In the genomic region with DNA sequence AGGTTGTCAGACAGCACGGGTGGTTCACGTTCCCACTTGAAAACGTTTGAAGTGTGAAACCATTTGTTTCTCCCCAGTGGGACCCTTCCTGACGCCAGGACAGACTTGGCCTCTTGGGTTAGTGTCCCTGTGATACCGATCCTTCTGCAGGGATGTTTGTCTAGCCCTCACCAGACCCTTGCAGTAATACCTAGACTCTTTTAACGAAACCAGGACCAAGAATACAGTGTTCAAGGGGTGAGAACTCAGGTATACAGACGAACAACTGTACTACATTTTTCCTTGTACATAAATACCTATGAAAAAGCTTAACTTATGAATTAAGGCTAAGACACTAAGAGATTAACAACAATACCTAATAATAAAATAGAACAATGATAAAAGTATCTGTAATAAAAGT, we compare ENCODE assay signal across 9 cellular contexts.
DNase-seq lines count a peak whose midpoint lies in the region; ATAC-seq and TF ChIP-seq lines count a peak whose summit lies in the region.
"Had no signal": no experiment of that assay in that cellular context is flagged by ENCODE, and none has a peak within 500 bp of the region (broad histone marks: within the 10 kb centered on the region; RNA-seq: fewer than 3 reads in every experiment).

No MANE protein-coding gene starts in this region.

- no peak for TF ChIP-seq CTCF in CD4-positive, alpha-beta T cell (IDR thresholded peaks at IDR 0.05)
- TF ChIP-seq CTCF in activated CD8-positive, alpha-beta T cell treated with anti-CD3 and anti-CD28 coated beads for 36 hours (IDR thresholded peaks at IDR 0.05) = no peak
- TF ChIP-seq CTCF in glutamatergic neuron (IDR thresholded peaks at IDR 0.05; ENCODE audit: partially characterized antibody, unreplicated experiment) = no peak
- TF ChIP-seq CTCF in prostate gland (IDR thresholded peaks at IDR 0.05) = no peak

- no peak for TF ChIP-seq POLR2A in prostate gland (IDR thresholded peaks at IDR 0.05)

- whole genome bisulfite sequencing in prostate gland = 69% methylated on average over 7 of the region's 7 CpGs

- no peak for DNase-seq in CD4-positive, alpha-beta T cell
- DNase-seq in activated CD8-positive, alpha-beta T cell treated with anti-CD3 and anti-CD28 coated beads for 36 hours = peak; percentile 19
- no peak for DNase-seq in glutamatergic neuron
- DNase-seq in SHP77 (lab: John Stamatoyannopoulos, UW) = no peak
- DNase-seq in prostate gland (ENCODE audit: low spot score) = no peak
- no peak for DNase-seq in NCI-H1930 (lab: John Stamatoyannopoulos, UW)
- DNase-seq: NCI-H2081 had no signal

- CTCF ChIA-PET in CD4-positive, alpha-beta T cell (lab: Charles Lee) = no interaction called here
- CTCF ChIA-PET in activated CD8-positive, alpha-beta T cell treated with anti-CD3 and anti-CD28 coated beads for 36 hours (lab: Charles Lee) = interaction anchor here (0.9 kb wide), 1 partner anchor 90 kb away, joined by 3 read pairs; no protein-coding TSS in a partner anchor

- peaks cover 24% of the 10 kb centered on the region for H3K4me1 Mint-ChIP-seq in CD4-positive, alpha-beta T cell (ENCODE audit: low read depth)
- H3K4me1 Mint-ChIP-seq in activated CD8-positive, alpha-beta T cell treated with anti-CD3 and anti-CD28 coated beads for 36 hours (ENCODE audit: low read depth) = peaks cover 39% of the 10 kb centered on the region
- H3K4me1 Mint-ChIP-seq in glutamatergic neuron (ENCODE audit: low read depth, unreplicated experiment) = peaks cover 3% of the 10 kb centered on the region

- no peaks in the 10 kb centered on the region for H3K9me3 ChIP-seq in CD4-positive, alpha-beta T cell (ENCODE audit: control insufficient read depth, low read length)
- H3K9me3 ChIP-seq in prostate gland = no peaks in the 10 kb centered on the region

- no peaks in the 10 kb centered on the region for H3K36me3 Mint-ChIP-seq in CD4-positive, alpha-beta T cell (ENCODE audit: low read depth)
- H3K36me3 Mint-ChIP-seq in activated CD8-positive, alpha-beta T cell treated with anti-CD3 and anti-CD28 coated beads for 36 hours (ENCODE audit: low read depth) = no peaks in the 10 kb centered on the region
- H3K36me3 Mint-ChIP-seq in glutamatergic neuron (ENCODE audit: unreplicated experiment) = peaks cover 9% of the 10 kb centered on the region

- peak overlapping the region; percentile 82 for H3K4me3 Mint-ChIP-seq in CD4-positive, alpha-beta T cell
- peak overlapping the region; percentile 22 for H3K4me3 Mint-ChIP-seq in activated CD8-positive, alpha-beta T cell treated with anti-CD3 and anti-CD28 coated beads for 36 hours
- no peak overlapping the region for H3K4me3 Mint-ChIP-seq in glutamatergic neuron (ENCODE audit: unreplicated experiment)

- no peaks in the 10 kb centered on the region for H3K27me3 ChIP-seq in CD4-positive, alpha-beta T cell (ENCODE audit: control insufficient read depth, insufficient read depth, low read length)
- no peaks in the 10 kb centered on the region for H3K27me3 ChIP-seq in prostate gland (replicated peaks; ENCODE audit: insufficient read depth)

- peaks cover 26% of the 10 kb centered on the region for H3K27me3 Mint-ChIP-seq in CD4-positive, alpha-beta T cell
- H3K27me3 Mint-ChIP-seq in activated CD8-positive, alpha-beta T cell treated with anti-CD3 and anti-CD28 coated beads for 36 hours = peaks cover 39% of the 10 kb centered on the region
- H3K27me3 Mint-ChIP-seq in glutamatergic neuron (ENCODE audit: unreplicated experiment) = no peaks in the 10 kb centered on the region

- no peaks in the 10 kb centered on the region for H3K36me3 ChIP-seq in prostate gland

- H3K27ac ChIP-seq in CD4-positive, alpha-beta T cell (ENCODE audit: low read depth, low read length) = no peak overlapping the region
- no peak overlapping the region for H3K27ac ChIP-seq in prostate gland

- POLR2A ChIA-PET in CD4-positive, alpha-beta T cell (lab: Charles Lee) = no interaction called here
- POLR2A ChIA-PET in activated CD8-positive, alpha-beta T cell treated with anti-CD3 and anti-CD28 coated beads for 36 hours (lab: Charles Lee) = no interaction called here

- H3K4me3 ChIP-seq in prostate gland = no peak overlapping the region

- H3K9me3 Mint-ChIP-seq in CD4-positive, alpha-beta T cell = no peaks in the 10 kb centered on the region
- H3K9me3 Mint-ChIP-seq in activated CD8-positive, alpha-beta T cell treated with anti-CD3 and anti-CD28 coated beads for 36 hours = no peaks in the 10 kb centered on the region
- no peaks in the 10 kb centered on the region for H3K9me3 Mint-ChIP-seq in glutamatergic neuron (ENCODE audit: unreplicated experiment)

- intact Hi-C loops in CD4-positive, alpha-beta T cell (cut with DNase I, micrococcal nuclease) = loop anchor here in 1 of 2 experiments (10.0 kb wide), 1 partner anchor 135 kb away; no protein-coding TSS in a partner anchor
- intact Hi-C loops in activated CD8-positive, alpha-beta T cell treated with anti-CD3 and anti-CD28 coated beads for 36 hours (cut with micrococcal nuclease) = no loop called here
- intact Hi-C loops in prostate gland (cut with DNase I) = loop anchor here (10.0 kb wide), 1 partner anchor 85 kb away; no protein-coding TSS in a partner anchor

- peaks cover 6% of the 10 kb centered on the region for H3K4me1 ChIP-seq in prostate gland (replicated peaks)

- no peak for ATAC-seq in CD4-positive, alpha-beta T cell (ENCODE audit: poor library complexity)
- ATAC-seq in GM19351 (IDR thresholded peaks at IDR 0.05; ENCODE audit: unreplicated experiment) (peak; percentile 53), HG02973 (IDR thresholded peaks at IDR 0.05; ENCODE audit: unreplicated experiment) (peak; percentile 48)
- ATAC-seq in activated CD8-positive, alpha-beta T cell treated with anti-CD3 and anti-CD28 coated beads for 36 hours = peak; percentile 11

- H3K27ac Mint-ChIP-seq in CD4-positive, alpha-beta T cell = no peak overlapping the region
- H3K27ac Mint-ChIP-seq in activated CD8-positive, alpha-beta T cell treated with anti-CD3 and anti-CD28 coated beads for 36 hours = no peak overlapping the region
- no peak overlapping the region for H3K27ac Mint-ChIP-seq in glutamatergic neuron (ENCODE audit: unreplicated experiment)
